ENCODE assay signal across 28 cellular contexts in the genomic region with DNA sequence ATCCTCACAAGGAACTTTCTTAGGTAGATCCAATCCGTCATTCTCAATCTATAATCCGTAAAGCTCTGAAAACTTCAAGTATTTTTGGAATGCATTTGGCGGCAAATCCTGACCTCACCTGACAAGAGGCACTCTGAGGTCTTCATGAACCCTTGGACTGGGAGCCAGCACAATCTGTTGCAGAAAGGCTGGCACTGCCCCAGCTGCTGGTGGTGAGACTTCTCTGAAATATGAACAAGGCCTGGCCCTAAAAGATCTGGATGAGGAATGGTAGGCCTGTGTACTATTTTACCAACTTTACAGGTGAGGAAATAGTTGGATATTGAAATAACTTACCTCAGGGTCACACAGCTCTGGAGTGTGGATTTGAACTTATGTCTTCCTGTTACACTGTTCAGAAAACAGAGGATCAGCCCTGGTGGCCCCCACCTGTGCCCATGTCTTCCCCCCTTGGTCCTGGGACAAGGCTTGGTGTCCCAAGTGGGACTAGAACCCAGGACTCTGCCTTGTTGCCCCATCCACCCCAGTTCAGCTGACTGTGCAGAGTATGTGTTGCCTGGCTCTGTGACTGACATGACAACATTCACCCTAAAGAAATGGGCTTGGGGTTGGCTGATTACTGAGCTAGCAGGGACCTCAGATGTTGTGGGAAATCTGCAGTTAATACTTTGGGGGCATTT.
"Had no signal": no experiment of that assay in that cellular context is flagged by ENCODE, and none has a peak within 500 bp of the region (broad histone marks: within the 10 kb centered on the region; RNA-seq: fewer than 3 reads in every experiment).

No MANE protein-coding gene starts in this region.

- H3K27ac ChIP-seq: cardiac muscle cell, hepatocyte, left lung, neutrophil, pancreas, right lobe of liver, skin epidermis, stomach, suprapubic skin, transverse colon had no signal

- H3K4me3 ChIP-seq: cardiac muscle cell, hepatocyte, left lung, lung, pancreas, right lobe of liver, skin epidermis, stomach, suprapubic skin, transverse colon had no signal

- ATAC-seq: activated T-cell treated with anti-CD3 and anti-CD28 coated beads, Interleukin-2, amount 50 U/mL, for 4 hours; effector memory CD8-positive, alpha-beta T cell; esophagus mucosa; left lung; naive thymus-derived CD4-positive, alpha-beta T cell; pancreas; right lobe of liver had no signal

- H3K9me3 ChIP-seq: left lung, neutrophil, pancreas, right lobe of liver, stomach, suprapubic skin, transverse colon had no signal

- DNase-seq: activated CD4-positive, alpha-beta T cell treated with anti-CD3 and anti-CD28 coated beads for 36 hours; activated CD4-positive, alpha-beta T cell treated with anti-CD3 and anti-CD28 coated beads, Interleukin-2, amount 50 U/mL, for 4 hours; activated CD8-positive, alpha-beta memory T cell treated with anti-CD3 and anti-CD28 coated beads for 24 hours; activated CD8-positive, alpha-beta memory T cell treated with anti-CD3 and anti-CD28 coated beads, Interleukin-2, amount 50 U/mL, for 4 hours; activated naive CD4-positive, alpha-beta T cell treated with Interleukin-2 at 50 U/mL for 16 hours; activated naive CD8-positive, alpha-beta T cell treated with anti-CD3 and anti-CD28 coated beads, Interleukin-2, amount 10 ng/mL, durations not matched to agents 7 days and 5 days; activated T-cell treated with anti-CD3 and anti-CD28 coated beads, Interleukin-2, amount 50 U/mL, for 4 hours; effector memory CD8-positive, alpha-beta T cell; glutamatergic neuron; immature natural killer cell; kidney glomerular epithelial cell; left lung; pancreas; stimulated activated CD4-positive, alpha-beta T cell treated with anti-CD3 and anti-CD28 coated beads, Interleukin-1b, Interleukin-23, amount 100 ng/mL, for 48 hours; stomach; T-cell; transverse colon had no signal

- H3K36me3 ChIP-seq: cardiac muscle cell, left lung, neutrophil, pancreas, right lobe of liver, stomach, suprapubic skin, transverse colon had no signal

- H3K4me1 ChIP-seq: pancreas, suprapubic skin, transverse colon had no signal

- FAIRE-seq: frontal cortex, pancreas had no signal

- H3K9me3 Mint-ChIP-seq: activated naive CD8-positive, alpha-beta T cell treated with anti-CD3 and anti-CD28 coated beads, Interleukin-2, amount 10 ng/mL, durations not matched to agents 7 days and 5 days; activated T-cell treated with anti-CD3 and anti-CD28 coated beads, Interleukin-2, amount 50 U/mL, for 4 hours; effector memory CD8-positive, alpha-beta T cell; immature natural killer cell had no signal

- H3K27ac Mint-ChIP-seq: activated CD4-positive, alpha-beta T cell treated with anti-CD3 and anti-CD28 coated beads for 36 hours; activated naive CD8-positive, alpha-beta T cell treated with anti-CD3 and anti-CD28 coated beads, Interleukin-2, amount 10 ng/mL, durations not matched to agents 7 days and 5 days; effector memory CD8-positive, alpha-beta T cell; immature natural killer cell; naive thymus-derived CD4-positive, alpha-beta T cell; T-cell; WTC11 had no signal

- H3K36me3 Mint-ChIP-seq: activated naive CD8-positive, alpha-beta T cell treated with anti-CD3 and anti-CD28 coated beads, Interleukin-2, amount 10 ng/mL, durations not matched to agents 7 days and 5 days; immature natural killer cell; naive thymus-derived CD4-positive, alpha-beta T cell; T-cell; WTC11 had no signal

- H3K27me3 ChIP-seq: pancreas, right lobe of liver had no signal

- H3K4me1 Mint-ChIP-seq: activated CD4-positive, alpha-beta T cell treated with anti-CD3 and anti-CD28 coated beads for 36 hours; immature natural killer cell; T-cell had no signal

- H3K4me3 Mint-ChIP-seq: activated CD4-positive, alpha-beta T cell treated with anti-CD3 and anti-CD28 coated beads for 36 hours; activated naive CD8-positive, alpha-beta T cell treated with anti-CD3 and anti-CD28 coated beads, Interleukin-2, amount 10 ng/mL, durations not matched to agents 7 days and 5 days; activated T-cell treated with anti-CD3 and anti-CD28 coated beads, Interleukin-2, amount 50 U/mL, for 4 hours; effector memory CD8-positive, alpha-beta T cell; immature natural killer cell; T-cell had no signal
